16 cellular contexts compared by ENCODE assay signal in the genomic region with DNA sequence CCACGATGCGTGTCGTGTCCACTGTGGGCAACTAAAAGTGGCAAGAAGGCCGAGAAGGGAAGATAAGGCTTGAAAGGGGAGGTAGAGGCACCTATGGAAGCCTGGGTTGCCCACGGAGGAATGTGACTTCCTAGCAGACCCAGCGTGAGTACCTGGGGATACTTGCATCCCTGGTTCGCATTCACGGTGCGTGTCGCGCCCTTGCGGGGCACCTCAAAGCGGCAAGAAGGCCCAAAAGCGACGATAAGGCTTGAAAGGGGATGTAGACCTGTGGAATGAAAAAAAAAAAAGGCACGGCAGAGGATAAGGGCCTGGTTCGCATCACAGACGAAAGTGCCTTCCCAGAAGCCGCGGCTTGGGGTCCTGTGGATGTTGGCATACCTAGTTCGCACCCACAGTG.
"Had no signal": no experiment of that assay in that cellular context is flagged by ENCODE, and none has a peak within 500 bp of the region (broad histone marks: within the 10 kb centered on the region; RNA-seq: fewer than 3 reads in every experiment).

No MANE protein-coding gene starts in this region.

- H3K27ac ChIP-seq: coronary artery, dorsolateral prefrontal cortex, esophagus muscularis mucosa, foreskin keratinocyte, gastroesophageal sphincter, heart left ventricle, left lung, lower lobe of right lung had no signal

- H3K27me3 ChIP-seq: foreskin keratinocyte, left lung had no signal

- H3K4me3 ChIP-seq: coronary artery, dorsolateral prefrontal cortex, esophagus muscularis mucosa, gastroesophageal sphincter, heart left ventricle, left lung, lower lobe of right lung, mucosa of descending colon had no signal

- H3K36me3 ChIP-seq: esophagus muscularis mucosa, gastroesophageal sphincter, heart left ventricle, left lung, lower lobe of right lung had no signal

- DNase-seq: dermis blood vessel endothelial cell; dorsolateral prefrontal cortex; effector CD4-positive, alpha-beta T cell; effector memory CD4-positive, alpha-beta T cell; foreskin keratinocyte; heart left ventricle; hippocampal formation; left cardiac atrium; left ventricle myocardium superior; lower lobe of right lung; mesenchymal stem cell; mucosa of descending colon had no signal

- H3K4me1 ChIP-seq: esophagus muscularis mucosa, foreskin keratinocyte, gastroesophageal sphincter, heart left ventricle, left lung, lower lobe of right lung had no signal

- ATAC-seq: foreskin keratinocyte, gastroesophageal sphincter, heart left ventricle, left cardiac atrium, left lung, left ventricle myocardium superior, lower lobe of right lung, mucosa of descending colon had no signal
